Comparison of ENCODE assay signal across 8 cellular contexts in genomic region chr12:48851883-48852733, GRCh38. TPM values are rescaled to one million over a fixed set of nuclear protein-coding genes. Genes with fewer than 3 reads are reported as not detected.
DNase-seq lines count a peak whose midpoint lies in the region; ATAC-seq and TF ChIP-seq lines count a peak whose summit lies in the region.

Gene DDX23, minus strand, starts transcription at chr12:48852163. Its CDS starts 6,381 bp downstream, at chr12:48845782.

- DNase-seq in GM13976 (ENCODE audit: low spot score) (peak; percentile 97), NCI-H146 treated with DMSO at 0.1 percent for 48 hours (lab: John Stamatoyannopoulos, UW; ENCODE audit: unreplicated experiment) (peak; percentile 97), amniotic epithelial cell (ENCODE audit: low read depth) (peak; percentile 96), left cardiac atrium (peak; percentile 95), progenitor cell of endocrine pancreas (ENCODE audit: low spot score, unreplicated experiment) (peak; percentile 84), ureter (ENCODE audit: low spot score) (peak; percentile 96)

- no peaks in the 10 kb centered on the region for H3K9me3 Mint-ChIP-seq in progenitor cell of endocrine pancreas (ENCODE audit: low read depth)

- H3K27ac Mint-ChIP-seq in progenitor cell of endocrine pancreas, result peak within 1 kb of the TSS; percentile 96

- no peaks in the 10 kb centered on the region for H3K27me3 Mint-ChIP-seq in progenitor cell of endocrine pancreas

- H3K36me3 Mint-ChIP-seq in progenitor cell of endocrine pancreas (ENCODE audit: insufficient read depth), result no peaks in the 10 kb centered on the region

- peak within 1 kb of the TSS; percentile 97 for H3K4me3 Mint-ChIP-seq in progenitor cell of endocrine pancreas (ENCODE audit: low read depth)

- ATAC-seq in HG02870 (IDR thresholded peaks at IDR 0.05; ENCODE audit: unreplicated experiment) (peak; percentile 90), left cardiac atrium (peak; percentile 99)

- in situ Hi-C loops in GM13976 (cut with MboI; ENCODE audit: low sequenced_read_pairs, unreplicated experiment), result no loop called here

- intact Hi-C loops in T-helper 1 cell treated with Interleukin-12 subunit alpha and Interleukin-12 subunit beta and Interleukin-4 antibody, amounts not matched to agents 30 ng/mL and 1 ng/mL, for 36 hours (cut with micrococcal nuclease), result loop anchor here (1.0 to 5.0 kb wide), 10 partner anchors 34 to 1550 kb away; partner anchors contain the start of genes ARF3, CACNB3, CCNT1 and LARP4
- intact Hi-C loops in left cardiac atrium (cut with DNase I), result loop anchor here (2.0 to 10.0 kb wide), 6 partner anchors 39 to 145 kb away; partner anchors contain the start of gene DDN (in 2 of the 2)

- TF ChIP-seq CTCF in GM13976 (IDR thresholded peaks at IDR 0.05; ENCODE audit: borderline replicate concordance, control extremely low read depth, extremely low read depth, insufficient read depth, missing control alignments) (no peak), progenitor cell of endocrine pancreas (IDR thresholded peaks at IDR 0.05; ENCODE audit: unreplicated experiment) (no peak)

- peaks cover 20% of the 10 kb centered on the region for H3K4me1 Mint-ChIP-seq in progenitor cell of endocrine pancreas (ENCODE audit: low read depth)

RNA-seq across cellular contexts. Expression of gene DDX23, which starts in this region (rescaled TPM):
- total RNA-seq in T-helper 1 cell treated with Interleukin-12 subunit alpha and Interleukin-12 subunit beta and Interleukin-4 antibody, amounts not matched to agents 30 ng/mL and 1 ng/mL, for 36 hours, result 125 and 126 TPM in 2 replicates
- 10 to 100 TPM; 34.7 to 37.5 TPM for total RNA-seq in left cardiac atrium
- total RNA-seq in progenitor cell of endocrine pancreas, result 116 and 129 TPM in 2 replicates
- total RNA-seq in ureter, result 71.7 TPM

Comparison
In these comparisons a context has a peak if more than half of its experiments do, and no peak if none do; other contexts are left out.
1. Peak in every context shown above with its lines: DNase-seq and ATAC-seq.